Comparison of ENCODE assay signal across 14 cellular contexts in genomic region chr4:790466-790820, GRCh38. TPM values are rescaled to one million over a fixed set of nuclear protein-coding genes. Genes with fewer than 3 reads are reported as not detected.
"Had no signal": no experiment of that assay in that cellular context is flagged by ENCODE, and none has a peak within 500 bp of the region (broad histone marks: within the 10 kb centered on the region; RNA-seq: fewer than 3 reads in every experiment).

No MANE protein-coding gene starts in this region.

- H3K4me3 Mint-ChIP-seq: activated B cell treated with CpG ODN at 0.5 μM for 24 hours; nephron progenitor cell; stimulated activated naive CD8-positive, alpha-beta T cell treated with anti-CD3 and anti-CD28 coated beads, Interleukin-15, Interleukin-2, amounts not matched to agents 100 ng/mL and 50 ng/mL, for 24 hours had no signal

- DNase-seq: activated B cell treated with CpG ODN at 0.5 μM for 24 hours; activated CD4-positive, alpha-beta T cell treated with anti-CD3 and anti-CD28 coated beads, Interleukin-2, amount 50 U/mL, for 1 hour; activated CD8-positive, alpha-beta memory T cell treated with anti-CD3 and anti-CD28 coated beads, Interleukin-2, amount 50 U/mL, for 4 hours; activated naive CD4-positive, alpha-beta T cell treated with anti-CD3 and anti-CD28 coated beads, Interleukin-2, amount 50 U/mL, for 16 hours; activated T-cell treated with anti-CD3 and anti-CD28 coated beads, Interleukin-2, amount 50 U/mL, for 4 hours; dermis blood vessel endothelial cell; effector memory CD4-positive, alpha-beta T cell; esophagus squamous epithelium; left cardiac atrium; nephron progenitor cell; occipital lobe; uterus had no signal

- H3K27ac Mint-ChIP-seq: activated B cell treated with CpG ODN at 0.5 μM for 24 hours, nephron progenitor cell had no signal

- H3K9me3 Mint-ChIP-seq: activated B cell treated with CpG ODN at 0.5 μM for 24 hours; activated T-cell treated with anti-CD3 and anti-CD28 coated beads, Interleukin-2, amount 50 U/mL, for 4 hours; nephron progenitor cell; stimulated activated naive CD8-positive, alpha-beta T cell treated with anti-CD3 and anti-CD28 coated beads, Interleukin-15, Interleukin-2, amounts not matched to agents 100 ng/mL and 50 ng/mL, for 24 hours had no signal

RNA-seq across cellular contexts. Expression of gene CPLX1, which starts 35.5 kb away (rescaled TPM):
- total RNA-seq: activated B cell treated with CpG ODN at 0.5 μM for 24 hours, skeletal muscle tissue had no signal
